In genomic region chr18:46891742-46892214, GRCh38 we compare ENCODE assay signal across 11 cellular contexts. TPM values are rescaled to one million over a fixed set of nuclear protein-coding genes. Genes with fewer than 3 reads are reported as not detected.
DNase-seq lines count a peak whose midpoint lies in the region; ATAC-seq lines count a peak whose summit lies in the region.
"Had no signal": no experiment of that assay in that cellular context is flagged by ENCODE, and none has a peak within 500 bp of the region (broad histone marks: within the 10 kb centered on the region; RNA-seq: fewer than 3 reads in every experiment).

No MANE protein-coding gene starts in this region.

- intact Hi-C loops in left ventricle myocardium superior (cut with micrococcal nuclease) = no loop called here

- DNase-seq in NAMALWA (ENCODE audit: low spot score) = peak; percentile 19
- no peak for DNase-seq in left ventricle myocardium superior
- no peak for DNase-seq in ACHN
- DNase-seq in islet precursor cell = no peak
- no peak for DNase-seq in NOMO-1 treated with DMSO at 0.1 percent for 48 hours (lab: John Stamatoyannopoulos, UW; ENCODE audit: unreplicated experiment)
- DNase-seq: HFFc6, mammary epithelial cell, SHP77 treated with DMSO at 0.1 percent for 48 hours had no signal

- in situ Hi-C loops in ACHN (cut with HindIII; ENCODE audit: low pct_ligation_motif_present, low pct_unique_long_range_greater_than_20kb, low sequenced_read_pairs) = no loop called here

- ATAC-seq in GM18498 (IDR thresholded peaks at IDR 0.05; ENCODE audit: unreplicated experiment) (peak; percentile 83), GM19395 (IDR thresholded peaks at IDR 0.05; ENCODE audit: unreplicated experiment) (peak; percentile 89), HG02885 (IDR thresholded peaks at IDR 0.05; ENCODE audit: poor library complexity, unreplicated experiment) (peak; percentile 86), left ventricle myocardium superior (no peak)

RNA-seq across cellular contexts. Expression of gene PIAS2, which starts 25.5 kb away (rescaled TPM):
- 29.6 TPM for total RNA-seq in left ventricle myocardium superior

RNA-seq across cellular contexts. Expression of gene KATNAL2, which starts 25.6 kb away (rescaled TPM):
- 2.7 TPM for total RNA-seq in left ventricle myocardium superior
